ENCODE assay signal across 12 cellular contexts in genomic region chr11:69799582-69799981, GRCh38. TPM values are rescaled to one million over a fixed set of nuclear protein-coding genes. Genes with fewer than 3 reads are reported as not detected.
DNase-seq lines count a peak whose midpoint lies in the region; ATAC-seq and TF ChIP-seq lines count a peak whose summit lies in the region.
"Had no signal": no experiment of that assay in that cellular context is flagged by ENCODE, and none has a peak within 500 bp of the region (broad histone marks: within the 10 kb centered on the region; RNA-seq: fewer than 3 reads in every experiment).

No MANE protein-coding gene starts in this region.

- POLR2A ChIA-PET in RWPE1 (lab: Yijun Ruan, JAX; ENCODE audit: low non-redundant PET), result no interaction called here

- H3K36me3 ChIP-seq in fibroblast of lung (ENCODE audit: control insufficient read depth, insufficient read depth, low read length), result no peaks in the 10 kb centered on the region
- no peaks in the 10 kb centered on the region for H3K36me3 ChIP-seq in right atrium auricular region
- H3K36me3 ChIP-seq: ovary had no signal

- CTCF ChIA-PET in RWPE1 (lab: Yijun Ruan, JAX), result no interaction called here

- DNase-seq in A172 (ENCODE audit: low spot score) (peak; percentile 58), H4 (ENCODE audit: low spot score) (peak; percentile 54), RWPE1 (ENCODE audit: low spot score) (peak; percentile 52), fibroblast of lung (ENCODE audit: low read depth in 2 of 2) (peak; percentile 20 to 22), right atrium auricular region (ENCODE audit: low spot score) (no peak), HuH-7 (ENCODE audit: low spot score) (no peak)
- DNase-seq in activated T-cell treated with anti-CD3 and anti-CD28 coated beads, Interleukin-2, amount 50 U/mL, for 1 hour, result no peak
- DNase-seq: CD8-positive, alpha-beta memory T cell; immature natural killer cell; ovary had no signal

- H3K4me3 ChIP-seq in fibroblast of lung (replicated peaks in 1 of 4; ENCODE audit: control extremely low read depth in 1 of 4, insufficient read depth in 1 of 4, low read depth in 3 of 4, low read length in 4 of 4), result no peak overlapping the region
- H3K4me3 ChIP-seq in right atrium auricular region, result no peak overlapping the region
- H3K4me3 ChIP-seq: coronary artery, ovary had no signal

- no peak overlapping the region for H3K9ac ChIP-seq in fibroblast of lung (ENCODE audit: insufficient read depth, low read length)

- H3K4me1 ChIP-seq in fibroblast of lung (ENCODE audit: control insufficient read depth, extremely low read depth, insufficient read depth, low read length) (no peaks in the 10 kb centered on the region), right atrium auricular region (no peaks in the 10 kb centered on the region)

- H3K79me2 ChIP-seq in fibroblast of lung (ENCODE audit: control insufficient read depth, insufficient read depth, low read length), result no peaks in the 10 kb centered on the region

- no peak for TF ChIP-seq CTCF in RWPE1 (conservative IDR thresholded peaks at IDR 0.05; ENCODE audit: low read depth)
- no peak for TF ChIP-seq CTCF in fibroblast of lung (conservative IDR thresholded peaks at IDR 0.05 in 1 of 2, IDR thresholded peaks at IDR 0.05 in 1 of 2; ENCODE audit: low read depth in 1 of 2, low read length in 2 of 2)
- no peak for TF ChIP-seq CTCF in right atrium auricular region (IDR thresholded peaks at IDR 0.05)

- H3K9me3 ChIP-seq in fibroblast of lung (ENCODE audit: control insufficient read depth, insufficient read depth, low read depth, low read length) (no peaks in the 10 kb centered on the region), right atrium auricular region (peaks cover 0 to 5% of the 10 kb centered on the region in 2 donors)
- H3K9me3 ChIP-seq: ovary had no signal

- no peaks in the 10 kb centered on the region for H4K20me1 ChIP-seq in fibroblast of lung (ENCODE audit: control insufficient read depth, extremely low read depth, insufficient read depth, low read length)

- no peak overlapping the region for H3K4me2 ChIP-seq in fibroblast of lung (ENCODE audit: extremely low read depth, insufficient read depth, low read length)

- H3K27ac ChIP-seq in RWPE1, result no peak overlapping the region
- H3K27ac ChIP-seq in fibroblast of lung (ENCODE audit: insufficient read depth, low read length), result no peak overlapping the region
- no peak overlapping the region for H3K27ac ChIP-seq in right atrium auricular region
- H3K27ac ChIP-seq: coronary artery, ovary had no signal

- no peak overlapping the region for H2AFZ ChIP-seq in fibroblast of lung (ENCODE audit: low read length)

- H3K27me3 ChIP-seq in fibroblast of lung (ENCODE audit: control insufficient read depth, insufficient read depth, low read length) (no peaks in the 10 kb centered on the region), right atrium auricular region (no peaks in the 10 kb centered on the region)
- H3K27me3 ChIP-seq: ovary had no signal

- no peak for ATAC-seq in HG03135 (IDR thresholded peaks at IDR 0.05; ENCODE audit: unreplicated experiment)

RNA-seq across cellular contexts. Expression of gene FGF3, which starts 19.6 kb away (rescaled TPM):
- total RNA-seq in A172 (2014; rRNA removed; shearing (Covaris generic)), result 0.24 TPM in 1 of 2 replicates, not detected in the other
- not detected in 2 replicates for total RNA-seq in H4 (2014; rRNA removed; shearing (Covaris generic))
- not detected in 2 replicates for total RNA-seq in fibroblast of lung
- polyA plus RNA-seq in fibroblast of lung, result not detected in 2 replicates
- polyA plus RNA-seq in fibroblast of lung (2012), result not detected in 2 replicates
- polyA minus RNA-seq in fibroblast of lung (ENCODE audit: low replicate concordance), result not detected in 2 replicates
- total RNA-seq in right atrium auricular region, result not detected
- total RNA-seq: CD8-positive, alpha-beta memory T cell; ovary had no signal
- polyA plus RNA-seq: CD8-positive, alpha-beta memory T cell; immature natural killer cell; ovary had no signal

RNA-seq across cellular contexts. Expression of gene FGF4, which starts 24.4 kb away (rescaled TPM):
- not detected in 2 replicates for total RNA-seq in A172 (2014; rRNA removed; shearing (Covaris generic))
- total RNA-seq in H4 (2014; rRNA removed; shearing (Covaris generic)), result 0.02 TPM in 1 of 2 replicates, not detected in the other
- not detected in 2 replicates for total RNA-seq in fibroblast of lung
- polyA plus RNA-seq in fibroblast of lung, result not detected in 2 replicates
- not detected in 2 replicates for polyA plus RNA-seq in fibroblast of lung (2012)
- not detected in 2 replicates for polyA minus RNA-seq in fibroblast of lung (ENCODE audit: low replicate concordance)
- not detected for total RNA-seq in right atrium auricular region
- total RNA-seq: CD8-positive, alpha-beta memory T cell; ovary had no signal
- polyA plus RNA-seq: CD8-positive, alpha-beta memory T cell; immature natural killer cell; ovary had no signal

Comparison
In these comparisons a context has a peak if more than half of its experiments do, and no peak if none do; other contexts are left out.
1. DNase-seq: peak in A172 (single experiment), H4 (single experiment), RWPE1 (single experiment) and fibroblast of lung (2 of 2); none in right atrium auricular region (single experiment), activated T-cell treated with anti-CD3 and anti-CD28 coated beads, Interleukin-2, amount 50 U/mL, for 1 hour (single experiment) and HuH-7 (single experiment).